28 cellular contexts compared by ENCODE assay signal in genomic region chr15:72369964-72370363, GRCh38. TPM values are rescaled to one million over a fixed set of nuclear protein-coding genes. Genes with fewer than 3 reads are reported as not detected.
DNase-seq lines count a peak whose midpoint lies in the region; ATAC-seq and TF ChIP-seq lines count a peak whose summit lies in the region.
"Had no signal": no experiment of that assay in that cellular context is flagged by ENCODE, and none has a peak within 500 bp of the region (broad histone marks: within the 10 kb centered on the region; RNA-seq: fewer than 3 reads in every experiment).

No MANE protein-coding gene starts in this region.

- peak overlapping the region; percentile 44 for H3K4me3 Mint-ChIP-seq in dendritic cell treated with granulocyte-macrophage colony-stimulating factor and Interleukin-4, amounts not matched to agents 40 ng/mL and 50 ng/mL, for 4 days
- no peak overlapping the region for H3K4me3 Mint-ChIP-seq in naive thymus-derived CD4-positive, alpha-beta T cell
- no peak overlapping the region for H3K4me3 Mint-ChIP-seq in activated CD4-positive, alpha-beta T cell treated with anti-CD3 and anti-CD28 coated beads, Interleukin-2, amount 10 ng/mL, durations not matched to agents 24 days and 14 days
- H3K4me3 Mint-ChIP-seq: activated naive CD4-positive, alpha-beta T cell treated with anti-CD3 and anti-CD28 coated beads, Interleukin-2, amount 50 U/mL, for 24 hours; activated T-cell treated with anti-CD3 and anti-CD28 coated beads, Interleukin-2, amount 50 U/mL, for 72 hours; effector memory CD8-positive, alpha-beta T cell had no signal

- no peak overlapping the region for H2AFZ ChIP-seq in IMR-90 (replicated peaks; ENCODE audit: low read length, poor library complexity)

- no CpG with 5 or more reads among the region's 1 CpG for WGBS in IMR-90 (ENCODE audit: extremely low coverage in 2 of 2, insufficient read length in 1 of 2), 2 experiments

- no peak for TF ChIP-seq CTCF in IMR-90 (conservative IDR thresholded peaks at IDR 0.05; ENCODE audit: low read depth, low read length)

- peaks cover 13% of the 10 kb centered on the region; the same call in 1 of the 2 replicates for H4K20me1 ChIP-seq in IMR-90 (ENCODE audit: insufficient read depth, low read length)

- no peak overlapping the region for H2BK15ac ChIP-seq in IMR-90 (ENCODE audit: low read depth, low read length)

- no peak for TF ChIP-seq RAD21 in IMR-90 (IDR thresholded peaks at IDR 0.05; ENCODE audit: low read length)

- no peak overlapping the region for H3K9ac ChIP-seq in IMR-90 (ENCODE audit: low read depth, low read length)

- TF ChIP-seq POLR2A in IMR-90 (IDR thresholded peaks at IDR 0.05; ENCODE audit: low read depth, low read length) = no peak

- no TSS peak for BruUV-seq in IMR-90 (replicated peaks; lab: Mats Ljungman, UMichigan)

- no peak overlapping the region for H4K8ac ChIP-seq in IMR-90 (ENCODE audit: low read depth in 2 of 2, low read length in 2 of 2)

- dilution Hi-C loops in IMR-90 (cut with HindIII; ENCODE audit: low sequenced_read_pairs, unreplicated experiment) = no loop called here

- POLR2A ChIA-PET in IMR-90 (lab: Charles Lee; ENCODE audit: unreplicated experiment) = no interaction called here
- POLR2A ChIA-PET in naive thymus-derived CD4-positive, alpha-beta T cell (lab: Charles Lee) = interaction anchor here (0.8 kb wide), 1 partner anchor 9 kb away, joined by 3 read pairs; no protein-coding TSS in a partner anchor

- H4K5ac ChIP-seq in IMR-90 (ENCODE audit: low read depth, low read length) = no peak overlapping the region

- no peak overlapping the region for H3K27ac ChIP-seq in IMR-90 (ENCODE audit: insufficient read depth, low read length)
- no peak overlapping the region for H3K27ac ChIP-seq in naive thymus-derived CD4-positive, alpha-beta T cell (ENCODE audit: low read depth, low read length)

- H3K56ac ChIP-seq in IMR-90 (ENCODE audit: extremely low read depth, insufficient read depth, low read length) = no peak overlapping the region

- H2BK20ac ChIP-seq in IMR-90 (ENCODE audit: low read depth, low read length) = no peak overlapping the region

- H2BK120ac ChIP-seq in IMR-90 (ENCODE audit: low read depth, low read length) = no peak overlapping the region

- no peaks in the 10 kb centered on the region for H3K4me1 ChIP-seq in IMR-90 (ENCODE audit: control insufficient read depth, insufficient read depth, low read length)
- peaks cover 7 to 32% of the 10 kb centered on the region in 2 donors for H3K4me1 ChIP-seq in naive thymus-derived CD4-positive, alpha-beta T cell (ENCODE audit: control insufficient read depth in 2 of 2, insufficient read depth in 2 of 2, low read length in 2 of 2)

- no peak overlapping the region for H3K18ac ChIP-seq in IMR-90 (ENCODE audit: low read depth, low read length)

- H3K9me3 ChIP-seq in IMR-90 (ENCODE audit: control insufficient read depth, insufficient read depth, low read length) = no peaks in the 10 kb centered on the region
- no peaks in the 10 kb centered on the region for H3K9me3 ChIP-seq in naive thymus-derived CD4-positive, alpha-beta T cell (ENCODE audit: control insufficient read depth in 2 of 3, low read length in 3 of 3)
- H3K9me3 ChIP-seq: HAP-1, left ventricle myocardium inferior, MG63 had no signal

- peaks cover 55% of the 10 kb centered on the region for H3K36me3 Mint-ChIP-seq in dendritic cell treated with granulocyte-macrophage colony-stimulating factor and Interleukin-4, amounts not matched to agents 40 ng/mL and 50 ng/mL, for 4 days (ENCODE audit: low read depth)
- H3K36me3 Mint-ChIP-seq in naive thymus-derived CD4-positive, alpha-beta T cell = peaks cover 4 to 42% (median 24%) of the 10 kb centered on the region in 5 donors
- H3K36me3 Mint-ChIP-seq in activated CD4-positive, alpha-beta T cell treated with anti-CD3 and anti-CD28 coated beads, Interleukin-2, amount 10 ng/mL, durations not matched to agents 24 days and 14 days (ENCODE audit: low read depth) = peaks cover 29% of the 10 kb centered on the region

- ATAC-seq in IMR-90 (ENCODE audit: low read depth) = 0 out of 2 replicates have a peak, but pooled peaks have one; percentile 44
- ATAC-seq in naive thymus-derived CD4-positive, alpha-beta T cell = peak; percentile 57
- ATAC-seq: activated T-cell treated with anti-CD3 and anti-CD28 coated beads, Interleukin-2, amount 50 U/mL, for 72 hours; effector memory CD8-positive, alpha-beta T cell; Panc1; SK-N-SH treated with all-trans-retinoic acid at 6 μM for 48 hours had no signal

- H3K23ac ChIP-seq in IMR-90 (ENCODE audit: low read depth, low read length) = no peak overlapping the region

- no peak for DNase-seq in IMR-90
- DNase-seq in NOMO-1 (lab: John Stamatoyannopoulos, UW; ENCODE audit: unreplicated experiment in 2 of 2) = peak; percentile 67 to 82
- no peak for DNase-seq in naive thymus-derived CD4-positive, alpha-beta T cell
- DNase-seq in NCI-H345 (lab: John Stamatoyannopoulos, UW) = no peak
- no peak for DNase-seq in activated CD4-positive, alpha-beta T cell treated with anti-CD3 and anti-CD28 coated beads, Interleukin-2, amount 10 ng/mL, durations not matched to agents 24 days and 14 days
- DNase-seq in DMS153 treated with DMSO at 0.1 percent for 48 hours (lab: John Stamatoyannopoulos, UW; ENCODE audit: unreplicated experiment) = no peak
- no peak for DNase-seq in activated effector memory CD4-positive, alpha-beta T cell treated with anti-CD3 and anti-CD28 coated beads, Interleukin-2, amount 50 U/mL, for 16 hours
- DNase-seq: activated T-cell treated with anti-CD3 and anti-CD28 coated beads, Interleukin-2, amount 50 U/mL, for 72 hours; COR-L47; effector memory CD8-positive, alpha-beta T cell; glutamatergic neuron; left ventricle myocardium inferior; MG63; NCI-H187; NCI-H2227 treated with DMSO at 0.1 percent for 48 hours; NCI-H82; nucleus accumbens; retina; stimulated activated CD4-positive, alpha-beta T cell treated with anti-CD3 and anti-CD28 coated beads, Interleukin-12 subunit alpha, Interleukin-12 subunit beta, amount 100 ng/mL, for 4 hours had no signal

- H3K4me2 ChIP-seq in IMR-90 (ENCODE audit: low read depth, low read length) = no peak overlapping the region

- H2AK5ac ChIP-seq in IMR-90 (ENCODE audit: low read depth, low read length) = no peak overlapping the region

- H3K79me1 ChIP-seq in IMR-90 (ENCODE audit: low read depth in 1 of 2, low read length in 2 of 2) = peaks cover 31 to 68% of the 10 kb centered on the region in 2 experiments

- no peak overlapping the region for H2BK5ac ChIP-seq in IMR-90 (ENCODE audit: low read depth, low read length, poor library complexity, severe bottlenecking)

- in situ Hi-C loops in IMR-90 (cut with MboI; ENCODE audit: low sequenced_read_pairs) = no loop called here

- peaks cover 6% of the 10 kb centered on the region; the same call in 1 of the 2 replicates for H3K9me1 ChIP-seq in IMR-90 (ENCODE audit: insufficient read depth, low read length)

- no peak overlapping the region for H2AK9ac ChIP-seq in IMR-90 (replicated peaks; ENCODE audit: low read depth, low read length, poor library complexity)

- H3K36me3 ChIP-seq in IMR-90 (ENCODE audit: control insufficient read depth, insufficient read depth, low read length) = peaks cover 3% of the 10 kb centered on the region; the same call in 1 of the 2 replicates
- H3K36me3 ChIP-seq in naive thymus-derived CD4-positive, alpha-beta T cell (ENCODE audit: control insufficient read depth in 2 of 3, insufficient read depth in 3 of 3, low read length in 3 of 3) = peaks cover 0 to 8% (median 0%) of the 10 kb centered on the region in 3 experiments
- H3K36me3 ChIP-seq: HAP-1 had no signal

- H3K4ac ChIP-seq in IMR-90 (ENCODE audit: low read depth, low read length) = no peak overlapping the region

- peaks cover 75% of the 10 kb centered on the region for H3K4me1 Mint-ChIP-seq in dendritic cell treated with granulocyte-macrophage colony-stimulating factor and Interleukin-4, amounts not matched to agents 40 ng/mL and 50 ng/mL, for 4 days (ENCODE audit: low read depth)
- H3K4me1 Mint-ChIP-seq in naive thymus-derived CD4-positive, alpha-beta T cell = peaks cover 55 to 92% (median 79%) of the 10 kb centered on the region in 7 donors
- peaks cover 30% of the 10 kb centered on the region for H3K4me1 Mint-ChIP-seq in activated CD4-positive, alpha-beta T cell treated with anti-CD3 and anti-CD28 coated beads, Interleukin-2, amount 10 ng/mL, durations not matched to agents 24 days and 14 days

- no peak overlapping the region for H3K14ac ChIP-seq in IMR-90 (replicated peaks; ENCODE audit: low read depth, low read length)

- CTCF ChIA-PET in IMR-90 (lab: Yijun Ruan, JAX) = interaction anchor here (0.6 to 0.7 kb wide), 2 partner anchors 16 to 21 kb away, joined by 3 to 4 read pairs; no protein-coding TSS in a partner anchor
- CTCF ChIA-PET in naive thymus-derived CD4-positive, alpha-beta T cell (lab: Charles Lee) = no interaction called here

- intact Hi-C loops in IMR-90 (cut with micrococcal nuclease) = no loop called here
- intact Hi-C loops in dendritic cell treated with granulocyte-macrophage colony-stimulating factor and Interleukin-4, amounts not matched to agents 40 ng/mL and 50 ng/mL, for 4 days (cut with micrococcal nuclease) = loop anchor here (2.0 kb wide), 1 partner anchor 105 kb away; the partner anchor contains the start of gene ARIH1
- intact Hi-C loops in naive thymus-derived CD4-positive, alpha-beta T cell (cut with micrococcal nuclease) = loop anchor here in 1 of 2 donors (10.0 kb wide), 1 partner anchor 1265 kb away; the partner anchor contains the start of gene NPTN
- intact Hi-C loops in activated CD4-positive, alpha-beta T cell treated with anti-CD3 and anti-CD28 coated beads, Interleukin-2, amount 10 ng/mL, durations not matched to agents 24 days and 14 days (cut with micrococcal nuclease) = no loop called here

- H4K91ac ChIP-seq in IMR-90 (ENCODE audit: insufficient read depth, low read depth, low read length) = no peak overlapping the region

- no peaks in the 10 kb centered on the region for H3K27me3 Mint-ChIP-seq in dendritic cell treated with granulocyte-macrophage colony-stimulating factor and Interleukin-4, amounts not matched to agents 40 ng/mL and 50 ng/mL, for 4 days
- H3K27me3 Mint-ChIP-seq in naive thymus-derived CD4-positive, alpha-beta T cell = no peaks in the 10 kb centered on the region
- no peaks in the 10 kb centered on the region for H3K27me3 Mint-ChIP-seq in activated CD4-positive, alpha-beta T cell treated with anti-CD3 and anti-CD28 coated beads, Interleukin-2, amount 10 ng/mL, durations not matched to agents 24 days and 14 days
- H3K27me3 Mint-ChIP-seq: activated naive CD4-positive, alpha-beta T cell treated with anti-CD3 and anti-CD28 coated beads, Interleukin-2, amount 50 U/mL, for 24 hours; effector memory CD8-positive, alpha-beta T cell had no signal

- H3K9me3 Mint-ChIP-seq in dendritic cell treated with granulocyte-macrophage colony-stimulating factor and Interleukin-4, amounts not matched to agents 40 ng/mL and 50 ng/mL, for 4 days = no peaks in the 10 kb centered on the region
- peaks cover 0 to 7% (median 0%) of the 10 kb centered on the region in 11 donors for H3K9me3 Mint-ChIP-seq in naive thymus-derived CD4-positive, alpha-beta T cell
- H3K9me3 Mint-ChIP-seq in activated CD4-positive, alpha-beta T cell treated with anti-CD3 and anti-CD28 coated beads, Interleukin-2, amount 10 ng/mL, durations not matched to agents 24 days and 14 days = peaks cover 3% of the 10 kb centered on the region
- H3K9me3 Mint-ChIP-seq: activated naive CD4-positive, alpha-beta T cell treated with anti-CD3 and anti-CD28 coated beads, Interleukin-2, amount 50 U/mL, for 24 hours; effector memory CD8-positive, alpha-beta T cell had no signal

- H3K27ac Mint-ChIP-seq in dendritic cell treated with granulocyte-macrophage colony-stimulating factor and Interleukin-4, amounts not matched to agents 40 ng/mL and 50 ng/mL, for 4 days = peak overlapping the region; percentile 62
- no peak overlapping the region for H3K27ac Mint-ChIP-seq in naive thymus-derived CD4-positive, alpha-beta T cell
- no peak overlapping the region for H3K27ac Mint-ChIP-seq in activated CD4-positive, alpha-beta T cell treated with anti-CD3 and anti-CD28 coated beads, Interleukin-2, amount 10 ng/mL, durations not matched to agents 24 days and 14 days
- H3K27ac Mint-ChIP-seq: activated naive CD4-positive, alpha-beta T cell treated with anti-CD3 and anti-CD28 coated beads, Interleukin-2, amount 50 U/mL, for 24 hours; activated T-cell treated with anti-CD3 and anti-CD28 coated beads, Interleukin-2, amount 50 U/mL, for 72 hours; effector memory CD8-positive, alpha-beta T cell had no signal

- no peaks in the 10 kb centered on the region for H3K27me3 ChIP-seq in IMR-90 (ENCODE audit: control insufficient read depth, insufficient read depth, low read length)
- H3K27me3 ChIP-seq in naive thymus-derived CD4-positive, alpha-beta T cell (ENCODE audit: control insufficient read depth in 2 of 2, insufficient read depth in 2 of 2, low read length in 2 of 2) = no peaks in the 10 kb centered on the region
- H3K27me3 ChIP-seq: MG63 had no signal

- H3K4me3 ChIP-seq in IMR-90 (ENCODE audit: insufficient read depth, low read depth, low read length) = no peak overlapping the region
- no peak overlapping the region for H3K4me3 ChIP-seq in naive thymus-derived CD4-positive, alpha-beta T cell (ENCODE audit: low read length)
- H3K4me3 ChIP-seq: HAP-1, left ventricle myocardium inferior, MG63 had no signal

RNA-seq across cellular contexts. Expression of gene HEXA, which starts 5.8 kb away (rescaled TPM):
- total RNA-seq in IMR-90 (2012; rRNA removed) = 17.5 and 19.4 TPM in 2 replicates
- polyA plus RNA-seq in IMR-90 (2012; rRNA removed) = 103 and 115 TPM in 2 replicates
- 63.3 and 67.6 TPM in 2 replicates for polyA plus RNA-seq in IMR-90 (2012; cell fraction: cytosol; rRNA removed)
- polyA plus RNA-seq in IMR-90 (2012; cell fraction: nucleus; rRNA removed; ENCODE audit: low replicate concordance) = 96.3 and 166 TPM in 2 replicates
- total RNA-seq in naive thymus-derived CD4-positive, alpha-beta T cell = 100 to 1,000 TPM in 2 of 5 experiments, 10 to 100 TPM in 3; 83.1 to 101 (median 94.8) TPM
- 10 to 100 TPM; 60.3 to 81.0 TPM for polyA plus RNA-seq in naive thymus-derived CD4-positive, alpha-beta T cell
- 54.3 and 59.4 TPM in 2 replicates for total RNA-seq in activated CD4-positive, alpha-beta T cell treated with anti-CD3 and anti-CD28 coated beads, Interleukin-2, amount 10 ng/mL, durations not matched to agents 24 days and 14 days

RNA-seq across cellular contexts. Expression of gene TMEM202, which starts 28.1 kb away (rescaled TPM):
- not detected in 2 replicates for total RNA-seq in IMR-90 (2012; rRNA removed)
- not detected in 2 replicates for polyA plus RNA-seq in IMR-90 (2012; rRNA removed)
- polyA plus RNA-seq in IMR-90 (2012; cell fraction: cytosol; rRNA removed) = not detected in 2 replicates
- not detected in 2 replicates for polyA plus RNA-seq in IMR-90 (2012; cell fraction: nucleus; rRNA removed; ENCODE audit: low replicate concordance)
- total RNA-seq in naive thymus-derived CD4-positive, alpha-beta T cell = not detected
- polyA plus RNA-seq in naive thymus-derived CD4-positive, alpha-beta T cell = not detected
- not detected in 2 replicates for total RNA-seq in activated CD4-positive, alpha-beta T cell treated with anti-CD3 and anti-CD28 coated beads, Interleukin-2, amount 10 ng/mL, durations not matched to agents 24 days and 14 days
- total RNA-seq: activated CD8-positive, alpha-beta memory T cell treated with anti-CD3 and anti-CD28 coated beads for 36 hours; activated T-cell treated with anti-CD3 and anti-CD28 coated beads, Interleukin-2, amount 50 U/mL, for 72 hours; chondrocyte; Daoy; left ventricle myocardium inferior; urinary bladder had no signal
- polyA plus RNA-seq: urinary bladder had no signal

RNA-seq across cellular contexts. Expression of gene CELF6, which starts 50.0 kb away (rescaled TPM):
- not detected in 2 replicates for total RNA-seq in IMR-90 (2012; rRNA removed)
- polyA plus RNA-seq in IMR-90 (2012; rRNA removed) = 0.06 and 0.07 TPM in 2 replicates
- not detected in 2 replicates for polyA plus RNA-seq in IMR-90 (2012; cell fraction: cytosol; rRNA removed)
- polyA plus RNA-seq in IMR-90 (2012; cell fraction: nucleus; rRNA removed; ENCODE audit: low replicate concordance) = 0.65 and 0.78 TPM in 2 replicates
- 1 to 10 TPM; 1.2 to 5.7 (median 3.8) TPM for total RNA-seq in naive thymus-derived CD4-positive, alpha-beta T cell
- polyA plus RNA-seq in naive thymus-derived CD4-positive, alpha-beta T cell = under 1 TPM; 0.10 to 0.59 TPM
- 0.19 and 0.21 TPM in 2 replicates for total RNA-seq in activated CD4-positive, alpha-beta T cell treated with anti-CD3 and anti-CD28 coated beads, Interleukin-2, amount 10 ng/mL, durations not matched to agents 24 days and 14 days

Comparison
In these comparisons a context has a peak if more than half of its experiments do, and no peak if none do; other contexts are left out.
1. DNase-seq: peak in NOMO-1 (2 of 2); none in IMR-90 (single experiment), naive thymus-derived CD4-positive, alpha-beta T cell (0 of 9), NCI-H345 (single experiment), activated CD4-positive, alpha-beta T cell treated with anti-CD3 and anti-CD28 coated beads, Interleukin-2, amount 10 ng/mL, durations not matched to agents 24 days and 14 days (single experiment), DMS153 treated with DMSO at 0.1 percent for 48 hours (single experiment) and activated effector memory CD4-positive, alpha-beta T cell treated with anti-CD3 and anti-CD28 coated beads, Interleukin-2, amount 50 U/mL, for 16 hours (single experiment).